ENCODE assay signal across 11 cellular contexts in genomic region chr12:48185181-48185919, GRCh38. TPM values are rescaled to one million over a fixed set of nuclear protein-coding genes. Genes with fewer than 3 reads are reported as not detected.
DNase-seq lines count a peak whose midpoint lies in the region; ATAC-seq and TF ChIP-seq lines count a peak whose summit lies in the region.
"Had no signal": no experiment of that assay in that cellular context is flagged by ENCODE, and none has a peak within 500 bp of the region (broad histone marks: within the 10 kb centered on the region; RNA-seq: fewer than 3 reads in every experiment).

No MANE protein-coding gene starts in this region.

- H3K27me3 ChIP-seq in iPS-20b (ENCODE audit: insufficient read depth, low read length) (peaks cover 93% of the 10 kb centered on the region), tibial nerve (peaks cover 0 to 32% of the 10 kb centered on the region in 2 donors)

- no peak for DNase-seq in activated CD8-positive, alpha-beta memory T cell treated with anti-CD3 and anti-CD28 coated beads, Interleukin-2, amount 10 ng/mL, durations not matched to agents 7 days and 5 days
- DNase-seq in activated CD8-positive, alpha-beta memory T cell treated with anti-CD3 and anti-CD28 coated beads, Interleukin-2, amount 50 U/mL, for 48 hours: no peak
- no peak for DNase-seq in tibial nerve (ENCODE audit: low spot score in 2 of 2)
- DNase-seq in activated CD4-positive, alpha-beta T cell treated with anti-CD3 and anti-CD28 coated beads for 1 hour: no peak

- no peaks in the 10 kb centered on the region for H3K36me3 Mint-ChIP-seq in activated CD8-positive, alpha-beta memory T cell treated with anti-CD3 and anti-CD28 coated beads, Interleukin-2, amount 10 ng/mL, durations not matched to agents 7 days and 5 days
- no peaks in the 10 kb centered on the region for H3K36me3 Mint-ChIP-seq in activated naive CD8-positive, alpha-beta T cell

- H3K4me3 Mint-ChIP-seq in activated CD8-positive, alpha-beta memory T cell treated with anti-CD3 and anti-CD28 coated beads, Interleukin-2, amount 10 ng/mL, durations not matched to agents 7 days and 5 days: peak overlapping the region; percentile 22
- H3K4me3 Mint-ChIP-seq in activated naive CD8-positive, alpha-beta T cell: peak overlapping the region; percentile 78

- CTCF ChIA-PET in activated CD8-positive, alpha-beta memory T cell treated with anti-CD3 and anti-CD28 coated beads, Interleukin-2, amount 10 ng/mL, durations not matched to agents 7 days and 5 days (lab: Charles Lee): interaction anchor here (1.0 to 7.1 kb wide), 3 partner anchors 13 to 90 kb away, joined by 3 to 60 read pairs (median 3); no protein-coding TSS in a partner anchor

- H3K4me3 ChIP-seq in iPS-20b (ENCODE audit: low read length) (peak overlapping the region; percentile 81; the same call in 1 of the 2 replicates), tibial nerve (peak overlapping the region in 3 of 4 donors; percentile 61 to 76 (median 74))

- H3K9me3 Mint-ChIP-seq in activated CD8-positive, alpha-beta memory T cell treated with anti-CD3 and anti-CD28 coated beads, Interleukin-2, amount 10 ng/mL, durations not matched to agents 7 days and 5 days (ENCODE audit: low read depth): no peaks in the 10 kb centered on the region
- H3K9me3 Mint-ChIP-seq in activated naive CD8-positive, alpha-beta T cell (ENCODE audit: low read depth): no peaks in the 10 kb centered on the region
- H3K9me3 Mint-ChIP-seq: activated CD4-positive, alpha-beta memory T cell treated with anti-CD3 and anti-CD28 coated beads, Interleukin-2, amount 10 ng/mL, durations not matched to agents 7 days and 5 days had no signal

- H3K9me3 ChIP-seq in iPS-20b (ENCODE audit: insufficient read depth, low read depth, low read length): no peaks in the 10 kb centered on the region
- H3K9me3 ChIP-seq in tibial nerve: no peaks in the 10 kb centered on the region
- H3K9me3 ChIP-seq: neutrophil had no signal

- peaks cover 26% of the 10 kb centered on the region for H3K4me1 Mint-ChIP-seq in activated CD8-positive, alpha-beta memory T cell treated with anti-CD3 and anti-CD28 coated beads, Interleukin-2, amount 10 ng/mL, durations not matched to agents 7 days and 5 days
- H3K4me1 Mint-ChIP-seq in activated naive CD8-positive, alpha-beta T cell (ENCODE audit: low read depth): peaks cover 11% of the 10 kb centered on the region

- no peak for ATAC-seq in activated CD8-positive, alpha-beta memory T cell treated with anti-CD3 and anti-CD28 coated beads, Interleukin-2, amount 10 ng/mL, durations not matched to agents 7 days and 5 days
- no peak for ATAC-seq in HG03354 (IDR thresholded peaks at IDR 0.05; ENCODE audit: poor library complexity, severe bottlenecking, unreplicated experiment)
- ATAC-seq in GM21360 (IDR thresholded peaks at IDR 0.05; ENCODE audit: unreplicated experiment): no peak

- TF ChIP-seq CTCF in tibial nerve (IDR thresholded peaks at IDR 0.05): no peak

- H3K27ac ChIP-seq in iPS-20b (ENCODE audit: low read length) (no peak overlapping the region), tibial nerve (peak overlapping the region in 2 of 4 donors; percentile 61 to 85)
- H3K27ac ChIP-seq: neutrophil had no signal

- no peak overlapping the region for H3K27ac Mint-ChIP-seq in activated CD8-positive, alpha-beta memory T cell treated with anti-CD3 and anti-CD28 coated beads, Interleukin-2, amount 10 ng/mL, durations not matched to agents 7 days and 5 days
- H3K27ac Mint-ChIP-seq in activated naive CD8-positive, alpha-beta T cell: no peak overlapping the region
- H3K27ac Mint-ChIP-seq: activated CD4-positive, alpha-beta memory T cell treated with anti-CD3 and anti-CD28 coated beads, Interleukin-2, amount 10 ng/mL, durations not matched to agents 7 days and 5 days had no signal

- peaks cover 48% of the 10 kb centered on the region for H3K27me3 Mint-ChIP-seq in activated CD8-positive, alpha-beta memory T cell treated with anti-CD3 and anti-CD28 coated beads, Interleukin-2, amount 10 ng/mL, durations not matched to agents 7 days and 5 days
- H3K27me3 Mint-ChIP-seq in activated naive CD8-positive, alpha-beta T cell: peaks cover 7% of the 10 kb centered on the region

- TF ChIP-seq POLR2A in tibial nerve (IDR thresholded peaks at IDR 0.05): no peak

- 38 to 46% methylated on average over 10 of the region's 10 CpGs for WGBS in tibial nerve, 2 donors

- TF ChIP-seq EP300 in tibial nerve (IDR thresholded peaks at IDR 0.05): no peak

- H3K36me3 ChIP-seq in iPS-20b (ENCODE audit: insufficient read depth, low read depth, low read length): no peaks in the 10 kb centered on the region
- H3K36me3 ChIP-seq in tibial nerve: no peaks in the 10 kb centered on the region
- H3K36me3 ChIP-seq: neutrophil had no signal

- no peak overlapping the region for H3K9ac ChIP-seq in iPS-20b (ENCODE audit: low read depth, low read length)

- H3K4me1 ChIP-seq in iPS-20b (ENCODE audit: insufficient read depth, low read length): peaks cover 13% of the 10 kb centered on the region; the same call in 1 of the 2 replicates
- peaks cover 0 to 44% (median 4%) of the 10 kb centered on the region in 4 donors for H3K4me1 ChIP-seq in tibial nerve

RNA-seq across cellular contexts. Expression of gene CCDC184, which starts 1.9 kb away (rescaled TPM):
- under 1 TPM; 0.32 to 0.63 TPM for total RNA-seq in activated CD8-positive, alpha-beta memory T cell treated with anti-CD3 and anti-CD28 coated beads, Interleukin-2, amount 10 ng/mL, durations not matched to agents 7 days and 5 days
- total RNA-seq in tibial nerve: 1 to 10 TPM; 2.1 to 4.3 (median 2.9) TPM
- total RNA-seq: bronchial epithelial cell had no signal

RNA-seq across cellular contexts. Expression of gene OR10AD1, which starts 17.7 kb away (rescaled TPM):
- not detected for total RNA-seq in activated CD8-positive, alpha-beta memory T cell treated with anti-CD3 and anti-CD28 coated beads, Interleukin-2, amount 10 ng/mL, durations not matched to agents 7 days and 5 days
- total RNA-seq in tibial nerve: not detected
- total RNA-seq: activated CD4-positive, alpha-beta memory T cell treated with anti-CD3 and anti-CD28 coated beads, Interleukin-2, amount 10 ng/mL, durations not matched to agents 7 days and 5 days; bronchial epithelial cell had no signal

RNA-seq across cellular contexts. Expression of gene ASB8, which starts 28.0 kb away (rescaled TPM):
- 10 to 100 TPM; 40.2 to 43.1 TPM for total RNA-seq in activated CD8-positive, alpha-beta memory T cell treated with anti-CD3 and anti-CD28 coated beads, Interleukin-2, amount 10 ng/mL, durations not matched to agents 7 days and 5 days
- total RNA-seq in tibial nerve: 10 to 100 TPM; 25.1 to 40.2 (median 28.2) TPM
